8 cellular contexts compared by ENCODE assay signal in genomic region chrX:44872817-44873414, GRCh38. TPM values are rescaled to one million over a fixed set of nuclear protein-coding genes. Genes with fewer than 3 reads are reported as not detected.
A peak's percentile ranks its signal among the peaks of the same experiment; 100 is the strongest.
DNase-seq lines count a peak whose midpoint lies in the region; ATAC-seq, FAIRE-seq and TF ChIP-seq lines count a peak whose summit lies in the region.

Gene KDM6A, plus strand, starts transcription at chrX:44873188. Its CDS starts 364 bp downstream, at chrX:44873552.

- H3K27ac ChIP-seq in pancreas (peak within 1 kb of the TSS; percentile 96 to 99 (median 98)), tibial artery (peak within 1 kb of the TSS; percentile 97 to 99)

- H3K9me3 ChIP-seq in pancreas (no peaks in the 10 kb centered on the region), tibial artery (no peaks in the 10 kb centered on the region)

- peak; percentile 88 for ATAC-seq in HG02678 (IDR thresholded peaks at IDR 0.05; ENCODE audit: unreplicated experiment)
- ATAC-seq in activated naive CD8-positive, alpha-beta T cell treated with anti-CD3 and anti-CD28 coated beads, Interleukin-2, amount 50 U/mL, for 24 hours: peak; percentile 90
- ATAC-seq in Right ventricle myocardium superior (ENCODE audit: poor library complexity): peak; percentile 91
- ATAC-seq in pancreas: peak; percentile 84 to 93 (median 88)

- no peaks in the 10 kb centered on the region for H3K36me3 ChIP-seq in pancreas
- H3K36me3 ChIP-seq in tibial artery: no peaks in the 10 kb centered on the region

- DNase-seq in NCI-H128 (lab: John Stamatoyannopoulos, UW; ENCODE audit: unreplicated experiment) (peak; percentile 90), SW 1271 (lab: John Stamatoyannopoulos, UW) (peak; percentile 17 to 78), Right ventricle myocardium superior (peak; percentile 98), pancreas (peak; percentile 96 to 100 (median 100)), tibial artery (peak; percentile 95 to 98)
- peak; percentile 93 for DNase-seq in activated naive CD8-positive, alpha-beta T cell treated with anti-CD3 and anti-CD28 coated beads, Interleukin-2, amount 50 U/mL, for 24 hours

- peaks cover 2% of the 10 kb centered on the region for H3K36me3 Mint-ChIP-seq in activated naive CD8-positive, alpha-beta T cell treated with anti-CD3 and anti-CD28 coated beads, Interleukin-2, amount 50 U/mL, for 24 hours (ENCODE audit: low read depth)

- H3K27me3 ChIP-seq in pancreas: no peaks in the 10 kb centered on the region
- H3K27me3 ChIP-seq in tibial artery: no peaks in the 10 kb centered on the region

- peak; percentile 95 for FAIRE-seq in pancreas (lab: Jason Lieb, UNC)

- no peaks in the 10 kb centered on the region for H3K9me3 Mint-ChIP-seq in activated naive CD8-positive, alpha-beta T cell treated with anti-CD3 and anti-CD28 coated beads, Interleukin-2, amount 50 U/mL, for 24 hours

- TF ChIP-seq CTCF in pancreas (IDR thresholded peaks at IDR 0.05) (no peak), tibial artery (IDR thresholded peaks at IDR 0.05) (no peak)

- H3K4me1 Mint-ChIP-seq in activated naive CD8-positive, alpha-beta T cell treated with anti-CD3 and anti-CD28 coated beads, Interleukin-2, amount 50 U/mL, for 24 hours: peaks cover 16% of the 10 kb centered on the region

- intact Hi-C loops in Right ventricle myocardium superior (cut with DNase I) (loop anchor here (10.0 kb wide), 1 partner anchor 202 kb away; no protein-coding TSS in a partner anchor), pancreas (cut with DNase I) (no loop called here), tibial artery (cut with DNase I; ENCODE audit: low total_unique reads) (no loop called here)

- peak within 1 kb of the TSS; percentile 93 for H3K4me3 Mint-ChIP-seq in activated naive CD8-positive, alpha-beta T cell treated with anti-CD3 and anti-CD28 coated beads, Interleukin-2, amount 50 U/mL, for 24 hours

- peak; percentile 63 for TF ChIP-seq POLR2A in GM10847 (IDR thresholded peaks at IDR 0.05; ENCODE audit: extremely low read depth, insufficient read length)

- peak within 1 kb of the TSS; percentile 82 to 96 (median 92) for H3K4me3 ChIP-seq in pancreas
- H3K4me3 ChIP-seq in tibial artery: peak within 1 kb of the TSS; percentile 85 to 96

- H3K4me1 ChIP-seq in pancreas (peaks cover 0 to 25% (median 11%) of the 10 kb centered on the region in 3 donors), tibial artery (peaks cover 0 to 16% (median 5%) of the 10 kb centered on the region in 4 donors)

- 0 to 1% methylated on average over 35 to 61 of the region's 61 CpGs for WGBS in pancreas, 2 donors

- H3K27me3 Mint-ChIP-seq in activated naive CD8-positive, alpha-beta T cell treated with anti-CD3 and anti-CD28 coated beads, Interleukin-2, amount 50 U/mL, for 24 hours: no peaks in the 10 kb centered on the region

- H3K27ac Mint-ChIP-seq in activated naive CD8-positive, alpha-beta T cell treated with anti-CD3 and anti-CD28 coated beads, Interleukin-2, amount 50 U/mL, for 24 hours: peak within 1 kb of the TSS; percentile 97

RNA-seq across cellular contexts. Expression of gene KDM6A, which starts in this region (rescaled TPM):
- 12.8 TPM for total RNA-seq in Right ventricle myocardium superior
- 10 to 100 TPM in 5 of 6 donors, 1 to 10 TPM in 1; 8.7 to 27.5 (median 16.3) TPM for total RNA-seq in pancreas
- 10 to 100 TPM in 1 of 2 donors, 1 to 10 TPM in 1; 5.5 to 16.9 TPM for polyA plus RNA-seq in pancreas

Comparison
In these comparisons a context has a peak if more than half of its experiments do, and no peak if none do; other contexts are left out.
1. Peak in every context shown above with its lines: DNase-seq, ATAC-seq, H3K4me3 ChIP-seq and H3K27ac ChIP-seq.
2. DNase-seq: peak in every context shown above with its lines; median percentile 100 in pancreas; 98 in Right ventricle myocardium superior; 96 in tibial artery; 93 in activated naive CD8-positive, alpha-beta T cell treated with anti-CD3 and anti-CD28 coated beads, Interleukin-2, amount 50 U/mL, for 24 hours; 90 in NCI-H128; 48 in SW 1271.